ENCODE assay signal across 27 cellular contexts in the genomic region with DNA sequence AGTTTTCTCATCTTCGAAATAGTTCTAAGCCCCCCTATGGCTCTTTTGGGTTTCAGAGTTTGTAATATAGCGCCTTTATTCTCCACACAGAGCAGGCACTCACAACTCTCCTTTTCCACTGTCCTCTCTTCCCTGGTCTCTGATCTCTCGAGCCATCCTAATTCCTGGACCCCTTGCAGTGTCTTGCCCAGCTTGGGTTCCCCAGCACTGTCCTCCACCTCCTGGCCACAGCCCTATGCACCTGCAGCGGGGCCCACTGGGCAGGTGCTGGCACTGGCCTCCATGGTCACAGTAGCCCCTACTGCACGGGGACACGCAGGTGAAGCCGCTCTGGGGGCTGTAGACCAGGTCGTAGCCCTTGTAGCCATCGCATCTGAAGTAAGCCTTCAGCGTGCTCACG. TPM values are rescaled to one million over a fixed set of nuclear protein-coding genes. Genes with fewer than 3 reads are reported as not detected.
DNase-seq lines count a peak whose midpoint lies in the region; ATAC-seq, FAIRE-seq and TF ChIP-seq lines count a peak whose summit lies in the region.
"Had no signal": no experiment of that assay in that cellular context is flagged by ENCODE, and none has a peak within 500 bp of the region (broad histone marks: within the 10 kb centered on the region; RNA-seq: fewer than 3 reads in every experiment).

No MANE protein-coding gene starts in this region.

- H3K36me3 ChIP-seq in PC-9 (ENCODE audit: low read depth) (no peaks in the 10 kb centered on the region), kidney (ENCODE audit: control insufficient read depth in 1 of 2, insufficient read depth in 2 of 2, low read length in 2 of 2) (peaks cover 0 to 3% of the 10 kb centered on the region in 2 donors), thyroid gland (no peaks in the 10 kb centered on the region)
- H3K36me3 ChIP-seq: heart right ventricle, pancreas, stomach had no signal

- POLR2A ChIA-PET in PC-9 (lab: Charles Lee; ENCODE audit: unreplicated experiment), result no interaction called here

- TF ChIP-seq CTCF in PC-9 (conservative IDR thresholded peaks at IDR 0.05), result no peak
- TF ChIP-seq CTCF in kidney (IDR thresholded peaks at IDR 0.05; ENCODE audit: borderline replicate concordance, extremely low read depth, insufficient read depth), result no peak
- TF ChIP-seq CTCF in thyroid gland (IDR thresholded peaks at IDR 0.05), result no peak

- no peak for FAIRE-seq in kidney (lab: Jason Lieb, UNC)
- FAIRE-seq: pancreas had no signal

- H3K79me2 ChIP-seq in PC-9 (ENCODE audit: low read depth), result no peaks in the 10 kb centered on the region

- no peak overlapping the region for H2AFZ ChIP-seq in PC-9

- H3K9ac ChIP-seq in kidney (ENCODE audit: low read length in 2 of 2), result no peak overlapping the region

- no peaks in the 10 kb centered on the region for H3K9me2 ChIP-seq in PC-9 (ENCODE audit: insufficient read depth)

- CTCF ChIA-PET in PC-9 (lab: Charles Lee), result no interaction called here

- 98% methylated on average over 11 of the region's 11 CpGs for WGBS in thyroid gland, 2 donors

- H3K4me1 Mint-ChIP-seq in stimulated activated effector memory CD8-positive, alpha-beta T cell treated with anti-CD3 and anti-CD28 coated beads, Interleukin-12 subunit alpha, Interleukin-12 subunit beta, amount 100 ng/mL, for 72 hours, result peaks cover 17% of the 10 kb centered on the region

- DNase-seq in left cardiac atrium (peak; percentile 14), cardiac septum (ENCODE audit: low spot score) (no peak), PC-9 (no peak), kidney (peak; percentile 74), thyroid gland (no peak)
- DNase-seq in stimulated activated effector memory CD8-positive, alpha-beta T cell treated with anti-CD3 and anti-CD28 coated beads, Interleukin-12 subunit alpha, Interleukin-12 subunit beta, amount 100 ng/mL, for 72 hours (ENCODE audit: low spot score in 2 of 2), result peak in 1 of 2 donors; percentile 71
- DNase-seq: activated CD4-positive, alpha-beta T cell treated with anti-CD3 and anti-CD28 coated beads for 48 hours; cerebellar nuclear complex; heart right ventricle; KG1; midbrain; NCI-H1417 treated with DMSO at 0.1 percent for 48 hours; NCI-H2081 treated with DMSO at 0.1 percent for 48 hours; NCI-H446 treated with DMSO at 0.1 percent for 48 hours; PC-3; SHP77 treated with DMSO at 0.1 percent for 48 hours; stomach had no signal

- no peak for ATAC-seq in left cardiac atrium
- ATAC-seq in stimulated activated effector memory CD8-positive, alpha-beta T cell treated with anti-CD3 and anti-CD28 coated beads, Interleukin-12 subunit alpha, Interleukin-12 subunit beta, amount 100 ng/mL, for 72 hours, result no peak
- no peak for ATAC-seq in GM18520 (IDR thresholded peaks at IDR 0.05; ENCODE audit: unreplicated experiment)
- ATAC-seq in GM18907 (IDR thresholded peaks at IDR 0.05; ENCODE audit: unreplicated experiment), result no peak

- H4K20me1 ChIP-seq in PC-9 (ENCODE audit: insufficient read depth), result no peaks in the 10 kb centered on the region

- H3K27ac Mint-ChIP-seq in stimulated activated effector memory CD8-positive, alpha-beta T cell treated with anti-CD3 and anti-CD28 coated beads, Interleukin-12 subunit alpha, Interleukin-12 subunit beta, amount 100 ng/mL, for 72 hours, result no peak overlapping the region
- H3K27ac Mint-ChIP-seq: CD14-positive monocyte; T-helper 1 cell treated with Interleukin-12 subunit alpha and Interleukin-12 subunit beta and Interleukin-4 antibody, amounts not matched to agents 30 μg/mL and 1 μg/mL, for 36 hours had no signal

- peak overlapping the region; percentile 16 for H3K4me3 Mint-ChIP-seq in stimulated activated effector memory CD8-positive, alpha-beta T cell treated with anti-CD3 and anti-CD28 coated beads, Interleukin-12 subunit alpha, Interleukin-12 subunit beta, amount 100 ng/mL, for 72 hours
- H3K4me3 Mint-ChIP-seq: T-helper 1 cell treated with Interleukin-12 subunit alpha and Interleukin-12 subunit beta and Interleukin-4 antibody, amounts not matched to agents 30 μg/mL and 1 μg/mL, for 36 hours had no signal

- H3K9me3 Mint-ChIP-seq in stimulated activated effector memory CD8-positive, alpha-beta T cell treated with anti-CD3 and anti-CD28 coated beads, Interleukin-12 subunit alpha, Interleukin-12 subunit beta, amount 100 ng/mL, for 72 hours, result no peaks in the 10 kb centered on the region
- H3K9me3 Mint-ChIP-seq: activated naive CD4-positive, alpha-beta T cell treated with anti-CD3 and anti-CD28 coated beads, Interleukin-2, amount 50 U/mL, for 72 hours; naive thymus-derived CD8-positive, alpha-beta T cell; T-helper 1 cell treated with Interleukin-12 subunit alpha and Interleukin-12 subunit beta and Interleukin-4 antibody, amounts not matched to agents 30 μg/mL and 1 μg/mL, for 36 hours had no signal

- peaks cover 39% of the 10 kb centered on the region; the same call in 1 of the 2 replicates for H3F3A ChIP-seq in PC-9 (ENCODE audit: insufficient read depth, low read depth)

- H3K9me3 ChIP-seq in PC-9 (ENCODE audit: insufficient read depth, low read depth), result no peaks in the 10 kb centered on the region
- no peaks in the 10 kb centered on the region for H3K9me3 ChIP-seq in kidney (ENCODE audit: control insufficient read depth in 1 of 2, low read length in 2 of 2)
- no peaks in the 10 kb centered on the region for H3K9me3 ChIP-seq in thyroid gland
- H3K9me3 ChIP-seq: heart right ventricle, pancreas, stomach, tibial nerve had no signal

- H3K4me2 ChIP-seq in PC-9, result no peak overlapping the region

- H3K4me1 ChIP-seq in PC-9 (replicated peaks; ENCODE audit: insufficient read depth) (peaks cover 20% of the 10 kb centered on the region), kidney (ENCODE audit: control insufficient read depth in 1 of 2, insufficient read depth in 1 of 2, low read depth in 1 of 2, low read length in 2 of 2) (no peaks in the 10 kb centered on the region), thyroid gland (peaks cover 3 to 6% of the 10 kb centered on the region in 2 donors)

- H3K27ac ChIP-seq in PC-9 (no peak overlapping the region), kidney (ENCODE audit: low read depth in 2 of 2, low read length in 2 of 2) (no peak overlapping the region), thyroid gland (no peak overlapping the region)
- H3K27ac ChIP-seq: epithelial cell of prostate, heart right ventricle, pancreas, stomach, tibial nerve had no signal

- no peaks in the 10 kb centered on the region for H3K36me3 Mint-ChIP-seq in stimulated activated effector memory CD8-positive, alpha-beta T cell treated with anti-CD3 and anti-CD28 coated beads, Interleukin-12 subunit alpha, Interleukin-12 subunit beta, amount 100 ng/mL, for 72 hours
- H3K36me3 Mint-ChIP-seq: activated naive CD4-positive, alpha-beta T cell treated with anti-CD3 and anti-CD28 coated beads, Interleukin-2, amount 50 U/mL, for 72 hours; CD14-positive monocyte had no signal

- intact Hi-C loops in left cardiac atrium (cut with DNase I) (no loop called here), cardiac septum (cut with DNase I) (loop anchor here (10.0 kb wide), 1 partner anchor 124 kb away; no protein-coding TSS in a partner anchor), PC-9 (cut with micrococcal nuclease; ENCODE audit: unreplicated experiment) (loop anchor here (2.0 kb wide), 1 partner anchor 128 kb away; no protein-coding TSS in a partner anchor), kidney (cut with DNase I) (no loop called here), thyroid gland (cut with DNase I) (no loop called here)

- no peak for TF ChIP-seq POLR2A in thyroid gland (IDR thresholded peaks at IDR 0.05)

- H3K4me3 ChIP-seq in PC-9 (no peak overlapping the region), kidney (ENCODE audit: low read length in 2 of 2) (no peak overlapping the region), thyroid gland (replicated peaks in 1 of 3) (no peak overlapping the region)
- H3K4me3 ChIP-seq: heart right ventricle, stomach, tibial nerve had no signal

- no peaks in the 10 kb centered on the region for H3K27me3 ChIP-seq in PC-9 (ENCODE audit: insufficient read depth, low read depth)
- H3K27me3 ChIP-seq in thyroid gland, result no peaks in the 10 kb centered on the region
- H3K27me3 ChIP-seq: pancreas, tibial nerve had no signal

- BruUV-seq in PC-9 (replicated peaks; lab: Mats Ljungman, UMichigan), result TSS peak; percentile 13

RNA-seq across cellular contexts. Expression of a gene that starts 27.9 kb away (rescaled TPM):
- total RNA-seq in left cardiac atrium, result 1 to 10 TPM; 1.8 to 4.7 TPM
- 6.5 TPM for total RNA-seq in cardiac septum
- 98.1 and 176 TPM in 2 replicates for total RNA-seq in PC-9 (2021)
- total RNA-seq in kidney, result 42.6 TPM
- 53.3 TPM for polyA plus RNA-seq in kidney (ENCODE audit: insufficient read depth, low read depth, low replicate concordance)
- total RNA-seq in thyroid gland, result 10 to 100 TPM in 3 of 4 donors, 1 to 10 TPM in 1; 3.9 to 18.4 (median 13.9) TPM
- total RNA-seq: astrocyte had no signal
- polyA plus RNA-seq: CD14-positive monocyte had no signal

Comparison
In these comparisons a context has a peak if more than half of its experiments do, and no peak if none do; other contexts are left out.
1. DNase-seq: peak in left cardiac atrium (single experiment) and kidney (single experiment); none in cardiac septum (single experiment), PC-9 (0 of 2) and thyroid gland (0 of 2).
2. intact Hi-C loops: an anchor here in cardiac septum (10.0 kb wide) and PC-9 (2.0 kb wide); none called in left cardiac atrium, kidney and thyroid gland.